8 cellular contexts compared by ENCODE assay signal in the genomic region with DNA sequence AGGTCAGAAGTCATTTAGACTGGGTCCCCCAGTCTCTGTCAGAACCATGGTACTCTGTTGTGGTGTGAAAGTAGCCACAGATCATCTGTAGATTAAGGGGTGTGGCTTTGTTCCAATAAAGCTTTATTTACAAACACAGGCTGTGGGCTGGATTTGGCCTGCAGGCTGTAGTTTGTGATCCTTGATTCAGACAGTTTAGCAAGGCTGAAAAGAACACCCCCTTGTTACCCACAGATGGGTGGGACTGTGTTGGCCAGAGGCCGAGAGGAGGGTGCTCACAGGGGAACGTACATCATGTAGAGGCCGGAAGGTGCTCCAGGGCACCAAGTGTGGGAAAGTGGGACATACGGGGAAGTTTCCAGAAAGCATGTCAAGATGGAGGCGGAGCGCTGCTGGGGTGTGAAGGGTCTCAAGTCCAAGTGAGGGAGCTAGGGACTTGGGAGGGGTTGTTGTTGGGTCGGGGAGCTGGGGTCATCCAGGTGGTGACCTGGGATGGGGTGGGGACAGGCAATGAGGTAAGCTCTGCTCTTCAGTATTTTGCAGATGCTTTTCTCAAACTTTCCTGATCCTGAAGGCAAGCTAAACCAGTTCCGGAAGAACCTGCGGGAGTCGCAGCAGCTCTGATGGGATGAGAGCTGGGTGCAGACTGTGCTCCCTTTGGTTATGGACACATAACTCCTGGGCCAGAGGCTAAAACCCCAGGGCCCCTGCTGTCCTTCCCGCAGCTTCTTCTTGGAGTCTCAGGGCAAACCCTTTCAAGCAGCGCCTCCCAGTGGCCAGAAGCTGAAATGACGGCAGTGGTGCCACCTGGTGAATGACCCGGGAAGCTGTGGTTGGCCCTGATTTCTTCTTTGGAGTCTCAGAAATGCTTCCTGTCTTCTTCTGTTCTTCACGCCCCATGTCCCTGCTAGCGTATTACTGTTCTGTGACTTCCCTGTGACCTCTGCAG. TPM values are rescaled to one million over a fixed set of nuclear protein-coding genes. Genes with fewer than 3 reads are reported as not detected.
DNase-seq lines count a peak whose midpoint lies in the region; ATAC-seq and TF ChIP-seq lines count a peak whose summit lies in the region.
"Not testable (repeated sequence)": the region's sequence is repeated elsewhere in the genome, so short reads cannot be mapped to it uniquely, and the experiment has no call there.

No MANE protein-coding gene starts in this region.

- TF ChIP-seq CTCF in DOHH2 (IDR thresholded peaks at IDR 0.05; ENCODE audit: low read depth, low read length, poor library complexity, severe bottlenecking) (peak; percentile 64), endothelial cell (IDR thresholded peaks at IDR 0.05; ENCODE audit: unreplicated experiment) (peak; percentile 74), left lung (IDR thresholded peaks at IDR 0.05) (peak; percentile 34 to 67), upper lobe of left lung (IDR thresholded peaks at IDR 0.05) (peak in 4 of 6 experiments; percentile 33 to 65 (median 52))

- not testable (repeated sequence) for H3K4me3 ChIP-seq in DOHH2 (ENCODE audit: low read length); left lung; upper lobe of left lung

- H3K36me3 Mint-ChIP-seq in activated naive CD8-positive, alpha-beta T cell treated with anti-CD3 and anti-CD28 coated beads, Interleukin-2, amount 50 U/mL, for 24 hours (ENCODE audit: low read depth); endothelial cell (ENCODE audit: low read depth, unreplicated experiment): not testable (repeated sequence)

- intact Hi-C loops in left lung (cut with DNase I) = loop anchor here in 1 of 2 donors (10.0 kb wide), 1 partner anchor 153 kb away; no protein-coding TSS in a partner anchor

- WGBS in upper lobe of left lung, 2 donors = 45 to 55% methylated on average over 14 to 16 of the region's 16 CpGs

- DNase-seq in NCI-H1092 treated with DMSO at 0.1 percent for 48 hours (lab: John Stamatoyannopoulos, UW) = peak; percentile 43
- peak; percentile 20 for DNase-seq in T-helper 9 cell
- peak; percentile 47 for DNase-seq in activated naive CD8-positive, alpha-beta T cell treated with anti-CD3 and anti-CD28 coated beads, Interleukin-2, amount 50 U/mL, for 24 hours
- DNase-seq in endothelial cell (ENCODE audit: low spot score) = peak; percentile 60
- not testable (repeated sequence) for DNase-seq in left lung
- peak; percentile 45 for DNase-seq in retina
- DNase-seq in upper lobe of left lung = peak in 1 of 2 donors; percentile 35

- not testable (repeated sequence) for H3K9me2 ChIP-seq in DOHH2 (replicated peaks; ENCODE audit: control insufficient read depth, low read length)

- H4K20me1 ChIP-seq in DOHH2 (ENCODE audit: control insufficient read depth, insufficient read depth, low read depth, low read length) = not testable (repeated sequence)

- H3K27me3 ChIP-seq in DOHH2 (ENCODE audit: control insufficient read depth, low read length); left lung; upper lobe of left lung: not testable (repeated sequence)

- H3K4me3 Mint-ChIP-seq in activated naive CD8-positive, alpha-beta T cell treated with anti-CD3 and anti-CD28 coated beads, Interleukin-2, amount 50 U/mL, for 24 hours; endothelial cell (ENCODE audit: unreplicated experiment): not testable (repeated sequence)

- not testable (repeated sequence) for H3K27me3 Mint-ChIP-seq in activated naive CD8-positive, alpha-beta T cell treated with anti-CD3 and anti-CD28 coated beads, Interleukin-2, amount 50 U/mL, for 24 hours; endothelial cell (ENCODE audit: unreplicated experiment)

- not testable (repeated sequence) for H3K36me3 ChIP-seq in DOHH2 (ENCODE audit: control insufficient read depth, low read length); left lung; upper lobe of left lung

- H3K27ac ChIP-seq in DOHH2 (ENCODE audit: low read depth, low read length); left lung; upper lobe of left lung: not testable (repeated sequence)

- not testable (repeated sequence) for H3K79me2 ChIP-seq in DOHH2 (ENCODE audit: control insufficient read depth, low read length)

- TF ChIP-seq EP300 in upper lobe of left lung (IDR thresholded peaks at IDR 0.05) = not testable (repeated sequence)

- H3K4me2 ChIP-seq in DOHH2 (ENCODE audit: low read length) = not testable (repeated sequence)

- not testable (repeated sequence) for H3F3A ChIP-seq in DOHH2 (ENCODE audit: control insufficient read depth, insufficient read depth)

- ATAC-seq in activated naive CD8-positive, alpha-beta T cell treated with anti-CD3 and anti-CD28 coated beads, Interleukin-2, amount 50 U/mL, for 24 hours; left lung; upper lobe of left lung (ENCODE audit: low FRiP score in 2 of 2): not testable (repeated sequence)

- H3K4me1 ChIP-seq in DOHH2 (ENCODE audit: control insufficient read depth, low read length) (peaks cover 24% of the 10 kb centered on the region), left lung (peaks cover 0 to 21% of the 10 kb centered on the region in 2 donors), upper lobe of left lung (peaks cover 2 to 15% (median 11%) of the 10 kb centered on the region in 4 donors)

- H3K9me3 Mint-ChIP-seq in activated naive CD8-positive, alpha-beta T cell treated with anti-CD3 and anti-CD28 coated beads, Interleukin-2, amount 50 U/mL, for 24 hours; endothelial cell (ENCODE audit: unreplicated experiment): not testable (repeated sequence)

- H3K9me3 ChIP-seq in DOHH2 (ENCODE audit: control insufficient read depth, insufficient read depth, low read length); left lung; upper lobe of left lung: not testable (repeated sequence)

- peaks cover 28% of the 10 kb centered on the region for H3K4me1 Mint-ChIP-seq in activated naive CD8-positive, alpha-beta T cell treated with anti-CD3 and anti-CD28 coated beads, Interleukin-2, amount 50 U/mL, for 24 hours
- not testable (repeated sequence) for H3K4me1 Mint-ChIP-seq in endothelial cell (ENCODE audit: unreplicated experiment)

- H3K27ac Mint-ChIP-seq in activated naive CD8-positive, alpha-beta T cell treated with anti-CD3 and anti-CD28 coated beads, Interleukin-2, amount 50 U/mL, for 24 hours; endothelial cell (ENCODE audit: unreplicated experiment): not testable (repeated sequence)

- not testable (repeated sequence) for TF ChIP-seq POLR2A in upper lobe of left lung (IDR thresholded peaks at IDR 0.05)

RNA-seq across cellular contexts. Expression of a gene that starts 16.3 kb away (rescaled TPM):
- total RNA-seq in endothelial cell (ENCODE audit: unreplicated experiment) (4.4 TPM), left lung (1 to 10 TPM in 1 of 2 donors, under 1 TPM in 1; 0.64 to 1.4 TPM), upper lobe of left lung (1 to 10 TPM in 2 of 6 donors, under 1 TPM in 1, not detected in 3; 0.83 to 2.1 (median 1.3) TPM)
